ENCODE assay signal across 25 cellular contexts in genomic region chr12:39329015-39329414, GRCh38.
DNase-seq lines count a peak whose midpoint lies in the region; ATAC-seq and TF ChIP-seq lines count a peak whose summit lies in the region.
"Had no signal": no experiment of that assay in that cellular context is flagged by ENCODE, and none has a peak within 500 bp of the region (broad histone marks: within the 10 kb centered on the region; RNA-seq: fewer than 3 reads in every experiment).

No MANE protein-coding gene starts in this region.

- H3K36me3 ChIP-seq in SK-N-SH (replicated peaks in 1 of 2; ENCODE audit: control insufficient read depth in 1 of 2, insufficient read depth in 2 of 2, low read length in 1 of 2) (peaks cover 4 to 50% of the 10 kb centered on the region in 2 experiments), endodermal cell (ENCODE audit: control insufficient read depth, insufficient read depth, low read length) (peaks cover 33% of the 10 kb centered on the region), aorta (ENCODE audit: control insufficient read depth in 1 of 2, insufficient read depth in 2 of 2, low read length in 1 of 2) (peaks cover 1 to 4% of the 10 kb centered on the region in 2 donors)

- no peaks in the 10 kb centered on the region for H3K9me2 ChIP-seq in SK-N-SH

- H3K4me2 ChIP-seq in SK-N-SH: no peak overlapping the region

- TF ChIP-seq RAD21 in SK-N-SH (IDR thresholded peaks at IDR 0.05; ENCODE audit: low read length): no peak

- H4K20me1 ChIP-seq in SK-N-SH (ENCODE audit: insufficient read depth): no peaks in the 10 kb centered on the region

- H3K9ac ChIP-seq in SK-N-SH (no peak overlapping the region), endodermal cell (ENCODE audit: extremely low read depth, low read length, poor library complexity, severe bottlenecking) (no peak overlapping the region)

- no peak overlapping the region for H3K4me3 Mint-ChIP-seq in endodermal cell
- H3K4me3 Mint-ChIP-seq: B cell, type B pancreatic cell had no signal

- DNase-seq in SK-N-SH (no peak), astrocyte of the spinal cord (ENCODE audit: low read depth, low spot score) (peak; percentile 31), foreskin fibroblast (peak; percentile 11 to 41), endodermal cell (no peak), Right ventricle myocardium inferior (ENCODE audit: missing footprints) (no peak), aorta (no peak)
- DNase-seq: activated CD4-positive, alpha-beta T cell treated with anti-CD3 and anti-CD28 coated beads for 4 hours; activated effector memory CD4-positive, alpha-beta T cell treated with Interleukin-2 at 50 U/mL for 16 hours; dorsolateral prefrontal cortex; glutamatergic neuron; Kasumi-1; mucosa of descending colon; NCI-H1105 treated with DMSO at 0.1 percent for 48 hours; NCI-H2107; NCI-H524 treated with DMSO at 0.1 percent for 48 hours; RPMI8226; spleen; stimulated activated CD4-positive, alpha-beta T cell treated with anti-CD3 and anti-CD28 coated beads, Interleukin-4, amount 100 ng/mL, for 4 hours; SW 1271 had no signal

- H3K79me2 ChIP-seq in SK-N-SH (ENCODE audit: insufficient read depth): no peaks in the 10 kb centered on the region

- H3K27ac ChIP-seq in SK-N-SH (ENCODE audit: low read depth in 2 of 2, low read length in 1 of 2) (peak overlapping the region in 1 of 2 experiments; percentile 43; a peak in 1 of 4 replicates), endodermal cell (ENCODE audit: low read depth, low read length) (no peak overlapping the region), aorta (ENCODE audit: low read depth in 1 of 2, low read length in 2 of 2) (no peak overlapping the region)
- H3K27ac ChIP-seq: 22Rv1, dorsolateral prefrontal cortex, spleen had no signal

- no peaks in the 10 kb centered on the region for H3F3A ChIP-seq in SK-N-SH (replicated peaks; ENCODE audit: insufficient read depth)

- peaks cover 24% of the 10 kb centered on the region for H3K36me3 Mint-ChIP-seq in endodermal cell (ENCODE audit: low read depth)

- H3K4me1 ChIP-seq in SK-N-SH (ENCODE audit: control insufficient read depth in 1 of 2, insufficient read depth in 2 of 2, low read depth in 1 of 2, low read length in 1 of 2) (peaks cover 0 to 15% of the 10 kb centered on the region in 2 experiments; a peak in 2 of 4 replicates), endodermal cell (ENCODE audit: control insufficient read depth, insufficient read depth, low read length) (peaks cover 4% of the 10 kb centered on the region), aorta (ENCODE audit: control insufficient read depth in 1 of 2, insufficient read depth in 2 of 2, low read length in 2 of 2) (no peaks in the 10 kb centered on the region)
- H3K4me1 ChIP-seq: spleen had no signal

- no peaks in the 10 kb centered on the region for H3K27me3 Mint-ChIP-seq in endodermal cell (ENCODE audit: insufficient read depth)
- H3K27me3 Mint-ChIP-seq: B cell, type B pancreatic cell had no signal

- TF ChIP-seq CTCF in SK-N-SH (IDR thresholded peaks at IDR 0.05): no peak
- no peak for TF ChIP-seq CTCF in astrocyte of the spinal cord (IDR thresholded peaks at IDR 0.05; ENCODE audit: low read depth, low read length)
- no peak for TF ChIP-seq CTCF in foreskin fibroblast (IDR thresholded peaks at IDR 0.05; ENCODE audit: low read depth, low read length)
- no peak for TF ChIP-seq CTCF in endodermal cell (conservative IDR thresholded peaks at IDR 0.05)

- peaks cover 5% of the 10 kb centered on the region for H3K4me1 Mint-ChIP-seq in endodermal cell
- H3K4me1 Mint-ChIP-seq: B cell had no signal

- POLR2A ChIA-PET in SK-N-SH (lab: Yijun Ruan, JAX): no interaction called here

- H3K9me3 ChIP-seq in SK-N-SH: no peaks in the 10 kb centered on the region
- no peaks in the 10 kb centered on the region for H3K9me3 ChIP-seq in endodermal cell (ENCODE audit: control insufficient read depth, low read length)
- H3K9me3 ChIP-seq in aorta (ENCODE audit: control insufficient read depth, low read length): no peaks in the 10 kb centered on the region
- H3K9me3 ChIP-seq: mucosa of descending colon, spleen had no signal

- no peak overlapping the region for H3K27ac Mint-ChIP-seq in endodermal cell
- H3K27ac Mint-ChIP-seq: B cell, type B pancreatic cell had no signal

- no peak for TF ChIP-seq EP300 in SK-N-SH (IDR thresholded peaks at IDR 0.05; ENCODE audit: borderline replicate concordance in 1 of 2, low read depth in 1 of 2, low read length in 1 of 2)

- CTCF ChIA-PET in SK-N-SH (lab: Yijun Ruan, JAX): interaction anchor here (1.0 to 2.6 kb wide), 2 partner anchors 9 to 11 kb away, joined by 3 to 16 read pairs; no protein-coding TSS in a partner anchor

- ATAC-seq in SK-N-SH treated with all-trans-retinoic acid at 6 μM for 48 hours (peak; percentile 61; the same call in 1 of the 3 replicates), HG03135 (IDR thresholded peaks at IDR 0.05; ENCODE audit: unreplicated experiment) (no peak), Right ventricle myocardium inferior (no peak), aorta (ENCODE audit: low FRiP score) (no peak)
- ATAC-seq: HCT116, mucosa of descending colon had no signal

- no peak overlapping the region for H3K4me3 ChIP-seq in SK-N-SH (ENCODE audit: low read depth in 2 of 2, low read length in 1 of 2)
- H3K4me3 ChIP-seq in astrocyte of the spinal cord (ENCODE audit: low read depth, low read length): no peak overlapping the region
- H3K4me3 ChIP-seq in foreskin fibroblast (ENCODE audit: low read depth in 1 of 2, low read length in 2 of 2): no peak overlapping the region
- no peak overlapping the region for H3K4me3 ChIP-seq in endodermal cell (ENCODE audit: low read length)
- no peak overlapping the region for H3K4me3 ChIP-seq in aorta (ENCODE audit: low read length in 2 of 2)
- H3K4me3 ChIP-seq: dorsolateral prefrontal cortex, mucosa of descending colon, spleen had no signal

- intact Hi-C loops in Right ventricle myocardium inferior (cut with DNase I) (loop anchor here (5.0 kb wide), 1 partner anchor 113 kb away; the partner anchor contains the start of gene KIF21A), aorta (cut with DNase I) (no loop called here)

- WGBS in SK-N-SH (ENCODE audit: low lambda C conversion rate): 33% methylated on average over 1 of the region's 1 CpG
- 95% methylated on average over 1 of the region's 1 CpG; no CpG with 5 or more reads in 1 of the 2 experiments for WGBS in endodermal cell (ENCODE audit: insufficient coverage in 1 of 2, insufficient read length in 1 of 2), 2 experiments
- 54 to 58% methylated on average over 1 of the region's 1 CpG for WGBS in aorta, 2 donors

- H3K27me3 ChIP-seq in SK-N-SH (ENCODE audit: insufficient read depth): no peaks in the 10 kb centered on the region
- H3K27me3 ChIP-seq in endodermal cell (ENCODE audit: control insufficient read depth, insufficient read depth, low read length, poor library complexity, severe bottlenecking): no peaks in the 10 kb centered on the region
- no peaks in the 10 kb centered on the region for H3K27me3 ChIP-seq in aorta (ENCODE audit: control insufficient read depth in 1 of 2, insufficient read depth in 2 of 2, low read length in 1 of 2)
- H3K27me3 ChIP-seq: dorsolateral prefrontal cortex, spleen had no signal

- in situ Hi-C loops in astrocyte of the spinal cord (cut with HindIII; ENCODE audit: low sequenced_read_pairs): no loop called here

- H2AFZ ChIP-seq in SK-N-SH (ENCODE audit: low read depth): no peak overlapping the region

- no peaks in the 10 kb centered on the region for H3K9me3 Mint-ChIP-seq in endodermal cell
- H3K9me3 Mint-ChIP-seq: type B pancreatic cell had no signal

TF ChIP-seq in SK-N-SH treated with all-trans-retinoic acid at 6 μM for 48 hours, 23 proteins besides CTCF, POLR2A, EP300 and RAD21 (continues in another document):
- TF ChIP-seq ZNF8 (CRISPR knock-in tag; IDR thresholded peaks at IDR 0.05) (no peak), ISL1 (CRISPR knock-in tag; IDR thresholded peaks at IDR 0.05) (no peak), ARNTL (CRISPR knock-in tag; IDR thresholded peaks at IDR 0.05; ENCODE audit: borderline replicate concordance, low read depth) (no peak), CSRNP3 (CRISPR knock-in tag; IDR thresholded peaks at IDR 0.05) (no peak), GLIS3 (CRISPR knock-in tag; IDR thresholded peaks at IDR 0.05) (no peak), TCF4 (CRISPR knock-in tag; IDR thresholded peaks at IDR 0.05; ENCODE audit: borderline replicate concordance) (no peak)

TF ChIP-seq in SK-N-SH, 30 proteins besides CTCF, POLR2A, EP300 and RAD21 (continues in another document):
- no peak for TF ChIP-seq JUND (IDR thresholded peaks at IDR 0.05)
- no peak for TF ChIP-seq RXRA (IDR thresholded peaks at IDR 0.05; ENCODE audit: borderline replicate concordance, low read depth)
- no peak for TF ChIP-seq YY1 (IDR thresholded peaks at IDR 0.05; ENCODE audit: low read depth)
- no peak for TF ChIP-seq ELF1 (IDR thresholded peaks at IDR 0.05)
- TF ChIP-seq MEF2A (IDR thresholded peaks at IDR 0.05; ENCODE audit: borderline replicate concordance, low read depth): no peak
- no peak for TF ChIP-seq GABPA (IDR thresholded peaks at IDR 0.05; ENCODE audit: low read depth)
- TF ChIP-seq ZBTB33 (IDR thresholded peaks at IDR 0.05; ENCODE audit: borderline replicate concordance, low read depth): no peak
- no peak for TF ChIP-seq USF1 (IDR thresholded peaks at IDR 0.05; ENCODE audit: borderline replicate concordance, low read depth)
- TF ChIP-seq NFIC (IDR thresholded peaks at IDR 0.05; ENCODE audit: borderline replicate concordance): no peak

Comparison
In these comparisons a context has a peak if more than half of its experiments do, and no peak if none do; other contexts are left out.
1. DNase-seq: peak in astrocyte of the spinal cord (single experiment) and foreskin fibroblast (2 of 2); none in SK-N-SH (single experiment), endodermal cell (single experiment), Right ventricle myocardium inferior (single experiment) and aorta (0 of 2).